ENCODE assay signal across 8 cellular contexts in genomic region chrX:154485150-154486051, GRCh38. TPM values are rescaled to one million over a fixed set of nuclear protein-coding genes. Genes with fewer than 3 reads are reported as not detected.
DNase-seq lines count a peak whose midpoint lies in the region; ATAC-seq, FAIRE-seq and TF ChIP-seq lines count a peak whose summit lies in the region.

No MANE protein-coding gene starts in this region.

- POLR2A ChIA-PET in A549 (lab: Yijun Ruan, JAX) = interaction anchor here (0.6 kb wide), 1 partner anchor 87 kb away, joined by 3 read pairs; the partner anchor contains the start of gene RPL10
- POLR2A ChIA-PET in HEK293 (lab: Yijun Ruan, JAX) = interaction anchor here (0.6 to 3.1 kb wide), 6 partner anchors 8 to 87 kb away, joined by 3 to 10 read pairs (median 6); partner anchors contain the start of gene RPL10

- CTCF ChIA-PET in A549 (lab: Yijun Ruan, JAX) (interaction anchor here (1.7 kb wide), 1 partner anchor 112 kb away, joined by 4 read pairs; no protein-coding TSS in a partner anchor), HEK293 (lab: Yijun Ruan, JAX) (interaction anchor here (0.5 to 1.4 kb wide), 4 partner anchors 16 to 112 kb away, joined by 3 to 4 read pairs (median 3); no protein-coding TSS in a partner anchor)

- H3K9me3 ChIP-seq in A549 (no peaks in the 10 kb centered on the region), HEK293 (ENCODE audit: control insufficient read depth, insufficient read depth, low read depth, low read length) (no peaks in the 10 kb centered on the region)

- peak overlapping the region; percentile 98 for H3K4me2 ChIP-seq in A549

- peaks cover 4% of the 10 kb centered on the region for H3K9me3 Mint-ChIP-seq in mesothelial cell of epicardium

- H3K36me3 Mint-ChIP-seq in mesothelial cell of epicardium = peaks cover 6% of the 10 kb centered on the region

- ATAC-seq in A549 (no peak), foreskin keratinocyte (no peak), HG03442 (IDR thresholded peaks at IDR 0.05; ENCODE audit: unreplicated experiment) (no peak)

- H3K27me3 Mint-ChIP-seq in mesothelial cell of epicardium (ENCODE audit: low read depth) = no peaks in the 10 kb centered on the region

- no peak for TF ChIP-seq RAD21 in A549 (conservative IDR thresholded peaks at IDR 0.05 in 1 of 2, IDR thresholded peaks at IDR 0.05 in 1 of 2)

- TF ChIP-seq EP300 in A549 (IDR thresholded peaks at IDR 0.05) = no peak

- H3K27ac ChIP-seq in A549 (peak overlapping the region; percentile 97 to 98), HEK293 (ENCODE audit: extremely low read depth, low read depth, low read length) (peak overlapping the region; percentile 94; the same call in 1 of the 2 replicates), brain microvascular endothelial cell (no peak overlapping the region), foreskin keratinocyte (no peak overlapping the region)

- H3K4me1 Mint-ChIP-seq in mesothelial cell of epicardium = peaks cover 12% of the 10 kb centered on the region

- H3K36me3 ChIP-seq in HEK293 (ENCODE audit: control insufficient read depth in 2 of 2, insufficient read depth in 1 of 2, low read length in 2 of 2) (peaks cover 0 to 38% of the 10 kb centered on the region in 2 experiments; a peak in 1 of 3 replicates), brain microvascular endothelial cell (replicated peaks) (no peaks in the 10 kb centered on the region)

- H3K27ac Mint-ChIP-seq in mesothelial cell of epicardium = no peak overlapping the region

- peaks cover 28% of the 10 kb centered on the region for H3K4me1 ChIP-seq in A549
- H3K4me1 ChIP-seq in HEK293 (ENCODE audit: control insufficient read depth, insufficient read depth, low read length) = no peaks in the 10 kb centered on the region; the same call in 1 of the 2 replicates
- no peaks in the 10 kb centered on the region for H3K4me1 ChIP-seq in foreskin keratinocyte

- WGBS in A549 (ENCODE audit: missing lambda C conversion rate) = 91% methylated on average over 13 of the region's 35 CpGs

- FAIRE-seq in A549 (lab: Jason Lieb, UNC) = no peak

- in situ Hi-C loops in brain microvascular endothelial cell (cut with HindIII; ENCODE audit: low pct_ligation_motif_present, low sequenced_read_pairs) = no loop called here

- DNase-seq in A549 (ENCODE audit: low read depth in 1 of 2, low spot score in 1 of 2) (no peak), brain microvascular endothelial cell (no peak), mesothelial cell of epicardium (ENCODE audit: low spot score in 2 of 2, unreplicated experiment in 2 of 2) (no peak), foreskin keratinocyte (no peak), cerebellar cortex (ENCODE audit: low spot score) (no peak), mesenteric fat pad (ENCODE audit: low spot score) (no peak)

- TF ChIP-seq POLR2A in A549 (IDR thresholded peaks at IDR 0.05; ENCODE audit: low read length) = no peak

- H3K27me3 ChIP-seq in brain microvascular endothelial cell (replicated peaks) (no peaks in the 10 kb centered on the region), foreskin keratinocyte (no peaks in the 10 kb centered on the region)

- TF ChIP-seq CTCF in A549 (IDR thresholded peaks at IDR 0.05) (no peak), HEK293 (tag by site-specific recombination; IDR thresholded peaks at IDR 0.05) (no peak), brain microvascular endothelial cell (IDR thresholded peaks at IDR 0.05; ENCODE audit: low read depth, low read length, missing control alignments) (no peak), mesothelial cell of epicardium (IDR thresholded peaks at IDR 0.05; ENCODE audit: unreplicated experiment) (no peak), foreskin keratinocyte (conservative IDR thresholded peaks at IDR 0.05) (no peak)

- peak overlapping the region; percentile 98 for H3K4me3 ChIP-seq in A549
- H3K4me3 ChIP-seq in HEK293 (ENCODE audit: low read depth, low read length) = peak overlapping the region; percentile 55
- peak overlapping the region; percentile 60 for H3K4me3 ChIP-seq in brain microvascular endothelial cell (ENCODE audit: low read depth, low read length)

- H3K4me3 Mint-ChIP-seq in mesothelial cell of epicardium = peak overlapping the region; percentile 57

TF ChIP-seq in A549, 52 proteins besides CTCF, POLR2A, EP300 and RAD21 (continues in another document):
- TF ChIP-seq HOXB13 (CRISPR knock-in tag; IDR thresholded peaks at IDR 0.05; ENCODE audit: low read depth) = no peak
- no peak for TF ChIP-seq RFX5 (IDR thresholded peaks at IDR 0.05)
- no peak for TF ChIP-seq CHD2 (IDR thresholded peaks at IDR 0.05; ENCODE audit: low read length, partially characterized antibody)
- TF ChIP-seq CBX8 (IDR thresholded peaks at IDR 0.05) = no peak
- TF ChIP-seq MYC (IDR thresholded peaks at IDR 0.05; ENCODE audit: borderline replicate concordance, low read length) = no peak
- no peak for TF ChIP-seq SMC3 (IDR thresholded peaks at IDR 0.05)
- TF ChIP-seq HEYL (CRISPR knock-in tag; IDR thresholded peaks at IDR 0.05) = no peak

TF ChIP-seq in HEK293, 187 proteins besides CTCF, POLR2A, EP300 and RAD21 (continues in another document):
- TF ChIP-seq GLIS2 (tag by site-specific recombination; IDR thresholded peaks at IDR 0.05) (0 out of 2 replicates have a peak, but pooled peaks have one; percentile 39), PATZ1 (tag by site-specific recombination; IDR thresholded peaks at IDR 0.05) (peak; percentile 20; the same call in 1 of the 2 replicates), ZNF174 (tag by site-specific recombination; IDR thresholded peaks at IDR 0.05) (no peak)

RNA-seq across cellular contexts. Expression of gene UBL4A, which starts 1.0 kb away (rescaled TPM):
- 26.4 and 30.8 TPM in 2 replicates for polyA plus RNA-seq in A549 (2011; rRNA removed)
- polyA plus RNA-seq in A549 (2012; cell fraction: cytosol; rRNA removed) = 41.9 and 51.0 TPM in 2 replicates
- 26.9 and 33.9 TPM in 2 replicates for polyA plus RNA-seq in A549 (2012; cell fraction: nucleus; rRNA removed)
- 34.6 to 37.7 TPM (median 36.9 TPM) in 3 replicates for polyA plus RNA-seq in A549 (2017; fragmentation: RNase III; extraction: RNeasy Plus Mini Kit Qiagen cat#74134 plus additional on column Dnase treatment)
- polyA minus RNA-seq in A549 (2011; rRNA and poly(A)+ RNA removed) = 34.8 and 35.5 TPM in 2 replicates
- total RNA-seq in mesothelial cell of epicardium = 28.4 to 29.3 TPM (median 29.2 TPM) in 3 replicates
- 42.1 and 44.9 TPM in 2 replicates for total RNA-seq in foreskin keratinocyte
- polyA plus RNA-seq in foreskin keratinocyte = 36.2 and 38.2 TPM in 2 replicates
- 29.1 TPM for total RNA-seq in mesenteric fat pad

RNA-seq across cellular contexts. Expression of gene SLC10A3, which starts 5.0 kb away (rescaled TPM):
- polyA plus RNA-seq in A549 (2011; rRNA removed) (9.0 and 10.1 TPM in 2 replicates), A549 (2017; fragmentation: RNase III; extraction: RNeasy Plus Mini Kit Qiagen cat#74134 plus additional on column Dnase treatment) (19.3 to 24.1 TPM (median 21.7 TPM) in 3 replicates), foreskin keratinocyte (23.4 and 25.2 TPM in 2 replicates)
- 18.6 and 27.7 TPM in 2 replicates for polyA plus RNA-seq in A549 (2012; cell fraction: cytosol; rRNA removed)
- 15.8 and 20.0 TPM in 2 replicates for polyA plus RNA-seq in A549 (2012; cell fraction: nucleus; rRNA removed)
- polyA minus RNA-seq in A549 (2011; rRNA and poly(A)+ RNA removed) = 11.0 and 18.0 TPM in 2 replicates
- total RNA-seq in mesothelial cell of epicardium (30.1 to 30.8 TPM (median 30.2 TPM) in 3 replicates), foreskin keratinocyte (22.3 and 24.0 TPM in 2 replicates), mesenteric fat pad (30.4 TPM)

RNA-seq across cellular contexts. Expression of gene LAGE3, which starts 6.3 kb away (rescaled TPM):
- 20.6 and 26.8 TPM in 2 replicates for polyA plus RNA-seq in A549 (2011; rRNA removed)
- 69.4 and 88.6 TPM in 2 replicates for polyA plus RNA-seq in A549 (2012; cell fraction: cytosol; rRNA removed)
- polyA plus RNA-seq in A549 (2012; cell fraction: nucleus; rRNA removed) = 68.8 and 83.8 TPM in 2 replicates
- polyA plus RNA-seq in A549 (2017; fragmentation: RNase III; extraction: RNeasy Plus Mini Kit Qiagen cat#74134 plus additional on column Dnase treatment) = 42.9 to 49.7 TPM (median 47.5 TPM) in 3 replicates
- polyA minus RNA-seq in A549 (2011; rRNA and poly(A)+ RNA removed) = 13.9 and 14.9 TPM in 2 replicates
- 15.3 to 16.5 TPM (median 15.8 TPM) in 3 replicates for total RNA-seq in mesothelial cell of epicardium
- 18.5 and 19.5 TPM in 2 replicates for total RNA-seq in foreskin keratinocyte
- polyA plus RNA-seq in foreskin keratinocyte = 25.2 and 31.8 TPM in 2 replicates
- total RNA-seq in mesenteric fat pad = 13.6 TPM

RNA-seq across cellular contexts. Expression of gene PLXNA3, which starts 27.3 kb away (rescaled TPM):
- polyA plus RNA-seq in A549 (2011; rRNA removed) = 3.4 and 5.9 TPM in 2 replicates
- polyA plus RNA-seq in A549 (2012; cell fraction: cytosol; rRNA removed) = 6.0 and 7.8 TPM in 2 replicates
- 38.8 and 40.2 TPM in 2 replicates for polyA plus RNA-seq in A549 (2012; cell fraction: nucleus; rRNA removed)
- 7.9 to 10.1 TPM (median 9.5 TPM) in 3 replicates for polyA plus RNA-seq in A549 (2017; fragmentation: RNase III; extraction: RNeasy Plus Mini Kit Qiagen cat#74134 plus additional on column Dnase treatment)
- polyA minus RNA-seq in A549 (2011; rRNA and poly(A)+ RNA removed) = 10.5 and 13.2 TPM in 2 replicates
- total RNA-seq in mesothelial cell of epicardium = 126 to 133 TPM (median 128 TPM) in 3 replicates
- total RNA-seq in foreskin keratinocyte = 14.4 and 16.0 TPM in 2 replicates
- 10.1 and 11.9 TPM in 2 replicates for polyA plus RNA-seq in foreskin keratinocyte
- total RNA-seq in mesenteric fat pad = 57.2 TPM

RNA-seq across cellular contexts. Expression of gene FAM3A, which starts 30.6 kb away (rescaled TPM):
- polyA plus RNA-seq in A549 (2011; rRNA removed) = 18.6 and 21.7 TPM in 2 replicates
- 47.8 and 55.1 TPM in 2 replicates for polyA plus RNA-seq in A549 (2012; cell fraction: cytosol; rRNA removed)
- polyA plus RNA-seq in A549 (2012; cell fraction: nucleus; rRNA removed) = 93.9 and 105 TPM in 2 replicates
- 33.2 to 40.6 TPM (median 36.7 TPM) in 3 replicates for polyA plus RNA-seq in A549 (2017; fragmentation: RNase III; extraction: RNeasy Plus Mini Kit Qiagen cat#74134 plus additional on column Dnase treatment)
- polyA minus RNA-seq in A549 (2011; rRNA and poly(A)+ RNA removed) = 16.1 and 21.8 TPM in 2 replicates
- 39.1 to 42.9 TPM (median 41.1 TPM) in 3 replicates for total RNA-seq in mesothelial cell of epicardium
- total RNA-seq in foreskin keratinocyte = 23.7 and 27.1 TPM in 2 replicates
- polyA plus RNA-seq in foreskin keratinocyte = 31.9 and 36.8 TPM in 2 replicates
- total RNA-seq in mesenteric fat pad = 36.5 TPM

Comparison
In these comparisons a context has a peak if more than half of its experiments do, and no peak if none do; other contexts are left out.
1. H3K27ac ChIP-seq: peak in A549 (2 of 2) and HEK293 (single experiment); none in brain microvascular endothelial cell (single experiment) and foreskin keratinocyte (single experiment).
2. Peak in every context shown above with its lines, with median percentiles within 50 percentile points of each other: H3K4me3 ChIP-seq.